ENCODE assay signal across 8 cellular contexts in the genomic region with DNA sequence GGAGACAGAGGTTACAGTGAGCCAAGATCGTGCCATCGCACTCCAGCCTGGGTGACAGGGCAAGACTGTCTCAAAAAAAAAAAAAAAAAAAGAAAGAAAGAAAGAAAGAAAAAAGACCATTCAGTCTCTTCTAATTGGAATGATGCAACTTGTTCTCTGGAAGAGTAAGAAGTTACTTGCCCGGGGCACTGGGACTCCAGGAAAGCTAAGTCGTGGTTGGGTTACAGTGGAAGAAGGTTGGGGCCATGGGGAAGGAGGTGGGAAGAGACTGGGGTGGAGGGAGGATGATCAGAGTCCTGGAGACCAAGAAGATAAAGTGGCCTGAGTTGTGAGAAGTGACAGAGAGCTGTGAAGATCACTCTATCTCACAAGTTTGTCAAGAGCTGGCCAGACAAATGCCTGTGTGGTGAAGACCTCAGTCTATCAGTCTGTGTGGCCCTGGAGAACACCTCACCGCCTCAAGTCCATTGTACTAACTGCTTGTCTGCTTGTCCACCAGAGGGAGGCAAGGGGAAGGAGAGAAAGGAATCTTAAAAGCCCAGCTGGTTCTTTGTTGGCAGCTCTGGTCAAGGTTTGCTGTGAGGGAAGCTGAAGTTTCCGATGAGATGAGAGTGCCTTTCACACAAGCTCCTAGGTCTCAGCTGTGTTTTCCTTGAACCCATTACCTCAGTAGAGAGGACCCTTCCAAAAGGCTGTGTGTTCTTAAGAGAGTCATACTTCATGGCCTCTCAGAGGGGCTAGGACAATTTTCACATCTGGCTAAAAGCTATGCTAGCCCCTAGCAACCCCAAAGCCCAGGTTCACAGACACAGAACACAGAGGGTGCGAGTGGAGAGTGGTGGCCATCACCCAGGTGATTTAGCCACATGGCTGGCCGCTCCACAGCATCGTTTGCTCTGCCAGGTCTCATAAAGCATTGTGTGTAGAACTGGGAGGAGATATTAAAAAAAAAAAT.
A peak's percentile ranks its signal among the peaks of the same experiment; 100 is the strongest.
DNase-seq lines count a peak whose midpoint lies in the region; ATAC-seq and TF ChIP-seq lines count a peak whose summit lies in the region.

No MANE protein-coding gene starts in this region.

- no peaks in the 10 kb centered on the region for H3K79me2 ChIP-seq in PC-9 (ENCODE audit: low read depth)

- no peaks in the 10 kb centered on the region for H3F3A ChIP-seq in PC-9 (ENCODE audit: insufficient read depth, low read depth)

- no peak overlapping the region for H3K4me2 ChIP-seq in PC-9

- H4K20me1 ChIP-seq in PC-9 (ENCODE audit: insufficient read depth), result no peaks in the 10 kb centered on the region

- intact Hi-C loops in PC-9 (cut with micrococcal nuclease; ENCODE audit: unreplicated experiment), result loop anchor here (2.0 to 10.0 kb wide), 3 partner anchors 77 to 131 kb away; no protein-coding TSS in a partner anchor
- intact Hi-C loops in CD4-positive, alpha-beta T cell (cut with DNase I, micrococcal nuclease), result no loop called here

- H3K36me3 Mint-ChIP-seq in naive B cell, result no peaks in the 10 kb centered on the region
- H3K36me3 Mint-ChIP-seq in CD4-positive, alpha-beta T cell (ENCODE audit: low read depth), result no peaks in the 10 kb centered on the region

- no TSS peak for BruUV-seq in PC-9 (replicated peaks; lab: Mats Ljungman, UMichigan)

- TF ChIP-seq CTCF in PC-9 (conservative IDR thresholded peaks at IDR 0.05), result peak; percentile 63
- no peak for TF ChIP-seq CTCF in CD4-positive, alpha-beta T cell (IDR thresholded peaks at IDR 0.05)

- no peak overlapping the region for H3K4me3 ChIP-seq in PC-9

- H3K9me3 ChIP-seq in PC-9 (ENCODE audit: insufficient read depth, low read depth), result no peaks in the 10 kb centered on the region
- H3K9me3 ChIP-seq in CD4-positive, alpha-beta T cell (ENCODE audit: control insufficient read depth, low read length), result no peaks in the 10 kb centered on the region

- CTCF ChIA-PET in PC-9 (lab: Charles Lee), result interaction anchor here (0.8 to 1.4 kb wide), 5 partner anchors 22 to 137 kb away, joined by 3 to 9 read pairs (median 4); no protein-coding TSS in a partner anchor
- CTCF ChIA-PET in CD4-positive, alpha-beta T cell (lab: Charles Lee), result interaction anchor here (0.6 kb wide), 1 partner anchor 11 kb away, joined by 3 read pairs; no protein-coding TSS in a partner anchor

- peak overlapping the region in 4 of 6 donors; percentile 13 to 85 (median 49) for H3K27ac Mint-ChIP-seq in naive B cell
- H3K27ac Mint-ChIP-seq in CD4-positive, alpha-beta T cell, result no peak overlapping the region

- no peaks in the 10 kb centered on the region for H3K4me1 ChIP-seq in PC-9 (replicated peaks; ENCODE audit: insufficient read depth)

- H3K9me2 ChIP-seq in PC-9 (ENCODE audit: insufficient read depth), result no peaks in the 10 kb centered on the region

- no peaks in the 10 kb centered on the region for H3K27me3 Mint-ChIP-seq in naive B cell
- no peaks in the 10 kb centered on the region for H3K27me3 Mint-ChIP-seq in CD4-positive, alpha-beta T cell

- ATAC-seq in HG03159 (IDR thresholded peaks at IDR 0.05; ENCODE audit: unreplicated experiment) (peak; percentile 86), naive B cell (ENCODE audit: low read depth in 2 of 2) (no peak)
- ATAC-seq in CD4-positive, alpha-beta T cell (ENCODE audit: poor library complexity), result no peak

- DNase-seq in G401 (ENCODE audit: low spot score) (peak; percentile 93), PC-9 (peak in 1 of 2 experiments; percentile 16), epithelial cell of prostate (ENCODE audit: low read depth, low spot score) (peak; percentile 26), naive B cell (no peak), SHP77 treated with DMSO at 0.1 percent for 48 hours (lab: John Stamatoyannopoulos, UW) (no peak)
- no peak for DNase-seq in CD4-positive, alpha-beta T cell
- DNase-seq in activated T-cell treated with anti-CD3 and anti-CD28 coated beads, Interleukin-2, amount 50 U/mL, for 48 hours, result no peak

- peaks cover 0 to 5% (median 0%) of the 10 kb centered on the region in 3 donors for H3K4me1 Mint-ChIP-seq in naive B cell
- no peaks in the 10 kb centered on the region for H3K4me1 Mint-ChIP-seq in CD4-positive, alpha-beta T cell (ENCODE audit: low read depth)

- H3K4me3 Mint-ChIP-seq in naive B cell, result no peak overlapping the region
- no peak overlapping the region for H3K4me3 Mint-ChIP-seq in CD4-positive, alpha-beta T cell

- H3K9me3 Mint-ChIP-seq in naive B cell, result peaks cover 0 to 4% (median 0%) of the 10 kb centered on the region in 7 donors
- H3K9me3 Mint-ChIP-seq in CD4-positive, alpha-beta T cell, result no peaks in the 10 kb centered on the region

- in situ Hi-C loops in G401 (cut with HindIII; ENCODE audit: low sequenced_read_pairs), result no loop called here

- H3K36me3 ChIP-seq in PC-9 (ENCODE audit: low read depth), result no peaks in the 10 kb centered on the region

- no peak overlapping the region for H3K27ac ChIP-seq in PC-9
- no peak overlapping the region for H3K27ac ChIP-seq in epithelial cell of prostate
- H3K27ac ChIP-seq in CD4-positive, alpha-beta T cell (ENCODE audit: low read depth, low read length), result no peak overlapping the region

- H3K27me3 ChIP-seq in PC-9 (ENCODE audit: insufficient read depth, low read depth), result no peaks in the 10 kb centered on the region
- H3K27me3 ChIP-seq in CD4-positive, alpha-beta T cell (ENCODE audit: control insufficient read depth, insufficient read depth, low read length), result no peaks in the 10 kb centered on the region

- no peak overlapping the region for H2AFZ ChIP-seq in PC-9

- POLR2A ChIA-PET in PC-9 (lab: Charles Lee; ENCODE audit: unreplicated experiment), result interaction anchor here (0.6 kb wide), 1 partner anchor 22 kb away, joined by 5 read pairs; no protein-coding TSS in a partner anchor
- POLR2A ChIA-PET in CD4-positive, alpha-beta T cell (lab: Charles Lee), result no interaction called here

Comparison
In these comparisons a context has a peak if more than half of its experiments do, and no peak if none do; other contexts are left out.
1. DNase-seq: peak in G401 (single experiment) and epithelial cell of prostate (single experiment); none in naive B cell (single experiment), CD4-positive, alpha-beta T cell (0 of 10), activated T-cell treated with anti-CD3 and anti-CD28 coated beads, Interleukin-2, amount 50 U/mL, for 48 hours (0 of 2) and SHP77 treated with DMSO at 0.1 percent for 48 hours (single experiment).